Comparison of ENCODE assay signal across 8 cellular contexts in the genomic region with DNA sequence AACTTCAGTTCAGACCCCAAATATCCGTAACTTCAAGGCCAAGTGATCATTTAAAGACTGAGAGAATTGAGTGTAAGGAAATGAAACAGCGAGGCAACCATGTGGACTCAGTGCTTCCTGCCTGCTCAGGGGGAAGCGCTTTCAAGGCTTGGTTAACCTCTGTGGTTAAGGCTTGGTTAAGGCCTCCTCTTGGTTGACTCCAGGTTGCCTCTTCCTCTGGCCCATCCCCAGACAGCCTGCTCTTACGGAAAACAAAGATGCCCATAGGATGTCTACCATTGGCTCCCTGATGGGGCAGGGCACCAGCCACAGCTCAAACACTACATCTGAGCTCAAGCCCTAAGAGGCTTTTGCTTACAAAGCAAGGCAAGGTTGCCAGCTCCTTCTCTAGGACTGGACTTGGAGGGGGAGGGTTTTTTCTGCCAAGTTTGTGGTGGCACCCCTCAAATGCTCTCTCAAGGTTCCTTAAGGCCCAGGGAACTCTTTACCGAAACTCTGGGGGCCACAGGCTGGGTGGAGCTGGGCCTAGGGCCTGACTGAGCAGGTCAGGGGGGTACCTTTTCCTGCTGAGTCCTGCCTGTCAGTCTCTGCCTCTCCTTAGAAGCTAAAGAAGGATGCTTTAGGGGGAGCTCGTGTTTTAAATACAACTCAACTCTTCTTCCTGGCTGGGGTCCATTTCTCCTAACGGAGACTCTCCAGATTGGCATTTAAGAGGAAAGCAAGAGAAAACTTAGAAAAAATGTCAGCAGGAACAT. TPM values are rescaled to one million over a fixed set of nuclear protein-coding genes. Genes with fewer than 3 reads are reported as not detected.
A peak's percentile ranks its signal among the peaks of the same experiment; 100 is the strongest.
DNase-seq lines count a peak whose midpoint lies in the region; ATAC-seq, FAIRE-seq and TF ChIP-seq lines count a peak whose summit lies in the region.

No MANE protein-coding gene starts in this region.

- H3K79me2 ChIP-seq in GM12878 (ENCODE audit: control insufficient read depth, insufficient read depth, low read length), result no peaks in the 10 kb centered on the region

- POLR2A ChIA-PET in GM12878 (lab: Charles Lee), result no interaction called here

- no peak overlapping the region for H3K4me2 ChIP-seq in GM12878 (ENCODE audit: control insufficient read depth, insufficient read depth)

- FAIRE-seq in GM12878 (lab: Jason Lieb, UNC) (peak; percentile 96), D721Med (lab: Jason Lieb, UNC) (no peak)

- no TSS peak for BruUV-seq in GM12878 (replicated peaks; lab: Mats Ljungman, UMichigan)

- no peaks in the 10 kb centered on the region for H3K36me3 ChIP-seq in GM12878 (ENCODE audit: control insufficient read depth in 2 of 2, insufficient read depth in 2 of 2, low read length in 1 of 2)

- no peak overlapping the region for H2AFZ ChIP-seq in GM12878 (ENCODE audit: control insufficient read depth, low read depth, low read length)

- no peak overlapping the region for H3K27ac ChIP-seq in GM12878 (ENCODE audit: control insufficient read depth, insufficient read depth)

- H3K4me1 ChIP-seq in GM12878 (ENCODE audit: control insufficient read depth, insufficient read depth, low read length), result peaks cover 14% of the 10 kb centered on the region

- intact Hi-C loops in GM12878 (cut with micrococcal nuclease; ENCODE audit: unreplicated experiment) (no loop called here), left colon (cut with DNase I, micrococcal nuclease) (no loop called here)

- no peak overlapping the region for H3K9ac ChIP-seq in GM12878 (ENCODE audit: control insufficient read depth, insufficient read depth, low read length)

- in situ Hi-C loops in GM12878 (cut with MboI), result no loop called here

- peak overlapping the region in 1 of 2 donors; percentile 37 for H3K4me3 Mint-ChIP-seq in stimulated activated naive CD8-positive, alpha-beta T cell treated with anti-CD3 and anti-CD28 coated beads, Interleukin-15, amount 100 ng/mL, for 72 hours

- no peak for TF ChIP-seq POLR2A in GM12878 (IDR thresholded peaks at IDR 0.05; ENCODE audit: low read depth, low read length)

- H3K27ac Mint-ChIP-seq in stimulated activated naive CD8-positive, alpha-beta T cell treated with anti-CD3 and anti-CD28 coated beads, Interleukin-15, amount 100 ng/mL, for 72 hours, result peak overlapping the region; percentile 43 to 88

- RAD21 ChIA-PET in GM12878 (lab: Charles Lee; ENCODE audit: unreplicated experiment), result interaction anchor here (0.6 to 1.1 kb wide), 2 partner anchors 30 to 199 kb away, joined by 3 read pairs; no protein-coding TSS in a partner anchor

- no peak overlapping the region for H3K4me3 ChIP-seq in GM12878

- peaks cover 84% of the 10 kb centered on the region for H3K27me3 Mint-ChIP-seq in stimulated activated naive CD8-positive, alpha-beta T cell treated with anti-CD3 and anti-CD28 coated beads, Interleukin-15, amount 100 ng/mL, for 72 hours

- TF ChIP-seq RAD21 in GM12878 (IDR thresholded peaks at IDR 0.05; ENCODE audit: insufficient read depth, low read depth, low read length), result no peak

- H4K20me1 ChIP-seq in GM12878 (ENCODE audit: control insufficient read depth, insufficient read depth), result no peaks in the 10 kb centered on the region

- no peaks in the 10 kb centered on the region for H3K9me3 Mint-ChIP-seq in stimulated activated naive CD8-positive, alpha-beta T cell treated with anti-CD3 and anti-CD28 coated beads, Interleukin-15, amount 100 ng/mL, for 72 hours

- CTCF ChIA-PET in GM12878 (lab: Yijun Ruan, JAX), result interaction anchor here (1.0 to 1.4 kb wide), 4 partner anchors 15 to 628 kb away, joined by 3 to 6 read pairs (median 4); a partner anchor contains a TSS

- SMC1A ChIA-PET in GM12878 (lab: Charles Lee; ENCODE audit: uncharacterized antibody, unreplicated experiment), result interaction anchor here (1.0 to 1.4 kb wide), 4 partner anchors 15 to 164 kb away, joined by 3 to 5 read pairs (median 3); a partner anchor contains a TSS

- no peak for TF ChIP-seq CTCF in GM12878 (IDR thresholded peaks at IDR 0.05 in 2 of 3, conservative IDR thresholded peaks at IDR 0.05 in 1 of 3; ENCODE audit: control insufficient read depth in 2 of 3, extremely low read depth in 1 of 3, insufficient read depth in 1 of 3, low read depth in 3 of 3, low read length in 3 of 3)
- TF ChIP-seq CTCF in D721Med (IDR thresholded peaks at IDR 0.05; ENCODE audit: insufficient read depth, missing control alignments), result no peak

- peak; percentile 95 for ATAC-seq in GM18511 (IDR thresholded peaks at IDR 0.05; ENCODE audit: unreplicated experiment)
- peak; percentile 91 for ATAC-seq in HG02610 (IDR thresholded peaks at IDR 0.05; ENCODE audit: unreplicated experiment)
- ATAC-seq in GM12878, result peak; percentile 91
- peak; percentile 97 for ATAC-seq in stimulated activated naive CD8-positive, alpha-beta T cell treated with anti-CD3 and anti-CD28 coated beads, Interleukin-15, amount 100 ng/mL, for 72 hours
- no peak for ATAC-seq in left colon

- H3K27me3 ChIP-seq in GM12878 (replicated peaks in 1 of 2; ENCODE audit: control insufficient read depth in 2 of 2, insufficient read depth in 2 of 2, low read length in 1 of 2), result peaks cover 0 to 3% of the 10 kb centered on the region in 2 experiments; a peak in 3 of 4 replicates

- no peaks in the 10 kb centered on the region for H3K9me3 ChIP-seq in GM12878 (replicated peaks; ENCODE audit: control insufficient read depth, insufficient read depth, low read length)

- no peak for TF ChIP-seq EP300 in GM12878 (IDR thresholded peaks at IDR 0.05; ENCODE audit: borderline replicate concordance in 1 of 2, control insufficient read depth in 1 of 2, low read depth in 2 of 2, low read length in 2 of 2)

- 36% methylated on average over 7 of the region's 7 CpGs for WGBS in GM12878 (ENCODE audit: insufficient coverage, insufficient replicate concordance, low lambda C conversion rate, missing lambda C conversion rate)

- DNase-seq in NOMO-1 (lab: John Stamatoyannopoulos, UW; ENCODE audit: unreplicated experiment in 2 of 2), result peak; percentile 62 to 89
- DNase-seq in GM12878 (ENCODE audit: low read depth, low spot score), result peak; percentile 58
- DNase-seq in stimulated activated naive CD8-positive, alpha-beta T cell treated with anti-CD3 and anti-CD28 coated beads, Interleukin-15, amount 100 ng/mL, for 72 hours, result peak; percentile 54 to 80
- DNase-seq in amniotic stem cell (lab: John Stamatoyannopoulos, UW), result no peak
- no peak for DNase-seq in D721Med (ENCODE audit: insufficient read length, low spot score)
- no peak for DNase-seq in left colon

- peaks cover 32% of the 10 kb centered on the region for H3K4me1 Mint-ChIP-seq in stimulated activated naive CD8-positive, alpha-beta T cell treated with anti-CD3 and anti-CD28 coated beads, Interleukin-15, amount 100 ng/mL, for 72 hours

TF ChIP-seq in GM12878, 131 proteins besides CTCF, POLR2A, EP300 and RAD21 (continues in another document):
- no peak for TF ChIP-seq SRF (IDR thresholded peaks at IDR 0.05; ENCODE audit: low read depth in 2 of 2, low read length in 2 of 2)
- TF ChIP-seq EED (IDR thresholded peaks at IDR 0.05; ENCODE audit: low read depth), result peak; percentile 66; the same call in 1 of the 2 replicates
- TF ChIP-seq, protein P1, sequence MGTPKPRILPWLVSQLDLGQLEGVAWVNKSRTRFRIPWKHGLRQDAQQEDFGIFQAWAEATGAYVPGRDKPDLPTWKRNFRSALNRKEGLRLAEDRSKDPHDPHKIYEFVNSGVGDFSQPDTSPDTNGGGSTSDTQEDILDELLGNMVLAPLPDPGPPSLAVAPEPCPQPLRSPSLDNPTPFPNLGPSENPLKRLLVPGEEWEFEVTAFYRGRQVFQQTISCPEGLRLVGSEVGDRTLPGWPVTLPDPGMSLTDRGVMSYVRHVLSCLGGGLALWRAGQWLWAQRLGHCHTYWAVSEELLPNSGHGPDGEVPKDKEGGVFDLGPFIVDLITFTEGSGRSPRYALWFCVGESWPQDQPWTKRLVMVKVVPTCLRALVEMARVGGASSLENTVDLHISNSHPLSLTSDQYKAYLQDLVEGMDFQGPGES (IDR thresholded peaks at IDR 0.05), result no peak
- no peak for TF ChIP-seq PAX8 (IDR thresholded peaks at IDR 0.05)

RNA-seq across cellular contexts. Expression of a gene that starts 13.7 kb away (rescaled TPM):
- not detected in 2 replicates for total RNA-seq in GM12878 (2013; cell fraction: nucleolus; rRNA removed)
- 0.27 and 0.28 TPM in 2 replicates for total RNA-seq in GM12878 (2014; rRNA removed)
- 0.09 and 0.13 TPM in 2 replicates for total RNA-seq in GM12878 (2014; rRNA removed; fragmentation: Illumina TruSeq; extraction: Trizol)
- total RNA-seq in GM12878 (2021), result 0.66 and 0.67 TPM in 2 replicates
- polyA plus RNA-seq in GM12878 (2011; ENCODE audit: low read depth), result 0.12 TPM
- polyA plus RNA-seq in GM12878 (2011; rRNA removed), result not detected in 2 replicates
- polyA plus RNA-seq in GM12878 (2011; cell fraction: cytosol; rRNA removed), result 0.02 TPM in 1 of 2 replicates, not detected in the other
- 0.07 and 0.13 TPM in 2 replicates for polyA plus RNA-seq in GM12878 (2011; cell fraction: nucleus; rRNA removed)
- 0.12 and 0.13 TPM in 2 replicates for polyA plus RNA-seq in GM12878 (2012)
- 0.12 and 0.25 TPM in 2 replicates for polyA plus RNA-seq in GM12878 (2014; fragmentation: Illumina TruSeq; extraction: Trizol)
- under 1 TPM; 0.06 to 0.09 TPM for polyA plus RNA-seq in GM12878 (2014; fragmentation: Nextera tagmentation; extraction: Ambion mirVana)
- 0.33 and 0.65 TPM in 2 replicates for polyA plus RNA-seq in GM12878 (2014; rRNA removed)
- polyA plus RNA-seq in GM12878 (2016; fragmentation: Nextera tagmentation; extraction: Ambion mirVana), result under 1 TPM; 0.19 TPM
- polyA minus RNA-seq in GM12878 (2011; rRNA and poly(A)+ RNA removed), result not detected in 2 replicates
- not detected in 2 replicates for polyA minus RNA-seq in GM12878 (2011; cell fraction: cytosol; rRNA and poly(A)+ RNA removed)
- not detected in 2 replicates for polyA minus RNA-seq in GM12878 (2011; cell fraction: nucleus; rRNA and poly(A)+ RNA removed)
- total RNA-seq in left colon, result 1 to 10 TPM in 1 of 2 donors, under 1 TPM in 1; 0.95 to 1.2 TPM

RNA-seq across cellular contexts. Expression of a gene that starts 27.1 kb away (rescaled TPM):
- total RNA-seq in GM12878 (2013; cell fraction: nucleolus; rRNA removed), result 105 and 120 TPM in 2 replicates
- total RNA-seq in GM12878 (2014; rRNA removed), result 106 TPM in 2 replicates
- total RNA-seq in GM12878 (2014; rRNA removed; fragmentation: Illumina TruSeq; extraction: Trizol), result 97.4 and 101 TPM in 2 replicates
- total RNA-seq in GM12878 (2021), result 90.2 and 93.1 TPM in 2 replicates
- 102 TPM for polyA plus RNA-seq in GM12878 (2011; ENCODE audit: low read depth)
- polyA plus RNA-seq in GM12878 (2011; rRNA removed), result 215 and 280 TPM in 2 replicates
- 220 and 225 TPM in 2 replicates for polyA plus RNA-seq in GM12878 (2011; cell fraction: cytosol; rRNA removed)
- 244 and 345 TPM in 2 replicates for polyA plus RNA-seq in GM12878 (2011; cell fraction: nucleus; rRNA removed)
- 77.6 and 88.3 TPM in 2 replicates for polyA plus RNA-seq in GM12878 (2012)
- 142 and 144 TPM in 2 replicates for polyA plus RNA-seq in GM12878 (2014; fragmentation: Illumina TruSeq; extraction: Trizol)
- 100 to 1,000 TPM; 190 to 236 TPM for polyA plus RNA-seq in GM12878 (2014; fragmentation: Nextera tagmentation; extraction: Ambion mirVana)
- 114 and 130 TPM in 2 replicates for polyA plus RNA-seq in GM12878 (2014; rRNA removed)
- polyA plus RNA-seq in GM12878 (2016; fragmentation: Nextera tagmentation; extraction: Ambion mirVana), result 100 to 1,000 TPM; 177 to 179 TPM
- polyA minus RNA-seq in GM12878 (2011; rRNA and poly(A)+ RNA removed), result 226 and 281 TPM in 2 replicates
- 35.0 and 56.6 TPM in 2 replicates for polyA minus RNA-seq in GM12878 (2011; cell fraction: cytosol; rRNA and poly(A)+ RNA removed)
- polyA minus RNA-seq in GM12878 (2011; cell fraction: nucleus; rRNA and poly(A)+ RNA removed), result 128 and 153 TPM in 2 replicates
- total RNA-seq in left colon, result 100 to 1,000 TPM; 166 to 180 TPM

Comparison
In these comparisons a context has a peak if more than half of its experiments do, and no peak if none do; other contexts are left out.
1. DNase-seq: peak in NOMO-1 (2 of 2), GM12878 (single experiment) and stimulated activated naive CD8-positive, alpha-beta T cell treated with anti-CD3 and anti-CD28 coated beads, Interleukin-15, amount 100 ng/mL, for 72 hours (2 of 2); none in amniotic stem cell (single experiment), D721Med (single experiment) and left colon (0 of 2).